10 cellular contexts compared by ENCODE assay signal in the genomic region with DNA sequence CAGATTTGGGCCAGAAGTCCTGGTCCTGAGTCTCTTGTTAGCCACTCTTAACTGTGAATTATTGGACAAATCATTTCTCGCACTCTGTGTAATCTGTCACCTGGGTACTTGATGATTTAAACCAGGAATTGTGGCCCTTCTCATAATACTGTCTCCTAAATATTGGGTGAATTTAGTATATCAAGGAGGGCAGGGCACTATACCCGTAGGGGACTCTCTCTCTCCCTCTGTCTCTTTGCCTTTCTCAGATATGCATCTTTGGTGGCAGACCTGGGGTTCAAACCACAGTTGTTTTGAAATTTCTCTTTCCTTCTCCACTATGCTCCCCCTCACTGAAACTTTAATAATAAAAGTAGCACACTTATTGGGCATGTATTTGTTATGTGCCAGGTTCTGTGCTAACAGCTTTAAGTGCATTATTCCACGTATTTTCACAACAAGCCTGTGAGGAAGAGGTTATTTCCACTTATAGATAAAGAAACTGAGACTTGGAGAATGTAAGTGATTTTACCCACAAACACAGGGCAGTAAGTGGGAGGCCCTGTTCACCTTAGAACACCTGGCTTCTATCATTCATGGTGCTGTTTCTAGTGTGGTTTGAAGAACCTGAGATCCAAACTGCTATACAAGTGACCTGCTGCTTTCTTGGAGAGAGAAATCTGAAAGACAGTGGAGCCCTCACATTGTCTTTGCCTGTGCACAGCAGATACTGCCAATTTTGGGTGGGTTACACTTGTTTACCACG. TPM values are rescaled to one million over a fixed set of nuclear protein-coding genes. Genes with fewer than 3 reads are reported as not detected.
DNase-seq lines count a peak whose midpoint lies in the region; ATAC-seq and TF ChIP-seq lines count a peak whose summit lies in the region.
"Had no signal": no experiment of that assay in that cellular context is flagged by ENCODE, and none has a peak within 500 bp of the region (broad histone marks: within the 10 kb centered on the region; RNA-seq: fewer than 3 reads in every experiment).

No MANE protein-coding gene starts in this region.

- TF ChIP-seq POLR2A in esophagus squamous epithelium (IDR thresholded peaks at IDR 0.05): no peak

- H3K27ac Mint-ChIP-seq in endodermal cell: no peak overlapping the region

- H3K4me3 ChIP-seq in left ventricle myocardium inferior (peak overlapping the region; percentile 31), endodermal cell (ENCODE audit: low read length) (no peak overlapping the region), upper lobe of right lung (no peak overlapping the region), esophagus squamous epithelium (no peak overlapping the region)
- H3K4me3 ChIP-seq: adrenal gland had no signal

- no peaks in the 10 kb centered on the region for H3K27me3 ChIP-seq in left ventricle myocardium inferior (ENCODE audit: low read depth)
- no peaks in the 10 kb centered on the region for H3K27me3 ChIP-seq in endodermal cell (ENCODE audit: control insufficient read depth, insufficient read depth, low read length, poor library complexity, severe bottlenecking)
- no peaks in the 10 kb centered on the region for H3K27me3 ChIP-seq in upper lobe of right lung
- H3K27me3 ChIP-seq in esophagus squamous epithelium: no peaks in the 10 kb centered on the region
- H3K27me3 ChIP-seq: adrenal gland had no signal

- no peak for TF ChIP-seq CTCF in left ventricle myocardium inferior (IDR thresholded peaks at IDR 0.05; ENCODE audit: borderline replicate concordance)
- TF ChIP-seq CTCF in endodermal cell (conservative IDR thresholded peaks at IDR 0.05): no peak
- no peak for TF ChIP-seq CTCF in upper lobe of right lung (IDR thresholded peaks at IDR 0.05)
- no peak for TF ChIP-seq CTCF in esophagus squamous epithelium (IDR thresholded peaks at IDR 0.05)

- H3K4me1 ChIP-seq in left ventricle myocardium inferior (peaks cover 52% of the 10 kb centered on the region), endodermal cell (ENCODE audit: control insufficient read depth, insufficient read depth, low read length) (no peaks in the 10 kb centered on the region), upper lobe of right lung (peaks cover 23% of the 10 kb centered on the region), esophagus squamous epithelium (peaks cover 4 to 66% (median 15%) of the 10 kb centered on the region in 3 donors)

- DNase-seq in left ventricle myocardium inferior (no peak), left ventricle myocardium superior (no peak), endodermal cell (no peak), upper lobe of right lung (no peak), esophagus squamous epithelium (lab: John Stamatoyannopoulos, UW) (no peak), retina (no peak)
- DNase-seq: adrenal gland had no signal

- no peaks in the 10 kb centered on the region for H3K27me3 Mint-ChIP-seq in endodermal cell (ENCODE audit: insufficient read depth)

- H3K9me3 ChIP-seq in left ventricle myocardium inferior (replicated peaks) (no peaks in the 10 kb centered on the region), endodermal cell (ENCODE audit: control insufficient read depth, low read length) (no peaks in the 10 kb centered on the region), upper lobe of right lung (no peaks in the 10 kb centered on the region), esophagus squamous epithelium (no peaks in the 10 kb centered on the region)
- H3K9me3 ChIP-seq: adrenal gland had no signal

- H3K36me3 Mint-ChIP-seq in endodermal cell (ENCODE audit: low read depth): no peaks in the 10 kb centered on the region

- ATAC-seq in left ventricle myocardium superior: no peak
- peak; percentile 48 for ATAC-seq in HG03460 (IDR thresholded peaks at IDR 0.05; ENCODE audit: unreplicated experiment)
- no peak for ATAC-seq in upper lobe of right lung
- no peak for ATAC-seq in GM21825 (IDR thresholded peaks at IDR 0.05; ENCODE audit: unreplicated experiment)

- H3K9me3 Mint-ChIP-seq in endodermal cell: no peaks in the 10 kb centered on the region

- peaks cover 5% of the 10 kb centered on the region for H3K4me1 Mint-ChIP-seq in endodermal cell

- H3K9ac ChIP-seq in endodermal cell (ENCODE audit: extremely low read depth, low read length, poor library complexity, severe bottlenecking): no peak overlapping the region

- intact Hi-C loops in left ventricle myocardium inferior (cut with micrococcal nuclease) (no loop called here), left ventricle myocardium superior (cut with micrococcal nuclease) (loop anchor here (10.0 kb wide), 1 partner anchor 168 kb away; no protein-coding TSS in a partner anchor), upper lobe of right lung (cut with DNase I) (no loop called here), esophagus squamous epithelium (cut with DNase I) (no loop called here)

- no peak overlapping the region for H3K4me3 Mint-ChIP-seq in endodermal cell

- H3K27ac ChIP-seq in left ventricle myocardium inferior (replicated peaks): peak overlapping the region; percentile 61
- H3K27ac ChIP-seq in endodermal cell (ENCODE audit: low read depth, low read length): peak overlapping the region; percentile 93
- peak overlapping the region; percentile 66 for H3K27ac ChIP-seq in upper lobe of right lung
- H3K27ac ChIP-seq in esophagus squamous epithelium: peak overlapping the region in 2 of 4 donors; percentile 72 to 75
- H3K27ac ChIP-seq: RWPE1 had no signal

- H3K36me3 ChIP-seq in left ventricle myocardium inferior (peaks cover 13% of the 10 kb centered on the region), endodermal cell (ENCODE audit: control insufficient read depth, insufficient read depth, low read length) (no peaks in the 10 kb centered on the region), upper lobe of right lung (peaks cover 45% of the 10 kb centered on the region), esophagus squamous epithelium (peaks cover 0 to 30% (median 0%) of the 10 kb centered on the region in 3 donors)

- WGBS in endodermal cell (ENCODE audit: insufficient coverage in 1 of 2, insufficient read length in 1 of 2), 2 experiments: 88% methylated on average over 2 to 4 of the region's 4 CpGs
- WGBS in esophagus squamous epithelium, 2 donors: 73 to 77% methylated on average over 4 of the region's 4 CpGs

RNA-seq across cellular contexts. Expression of a gene that starts 11.8 kb away (rescaled TPM):
- 3.7 TPM for total RNA-seq in left ventricle myocardium inferior
- total RNA-seq in left ventricle myocardium superior: 4.0 TPM
- total RNA-seq in endodermal cell: under 1 TPM in 1 of 2 donors, not detected in 1; 0.95 TPM
- polyA plus RNA-seq in endodermal cell (2013, experiment 1 of 2): 6.3 TPM
- 6.9 TPM for polyA plus RNA-seq in endodermal cell (2013, experiment 2 of 2)
- 41.2 TPM for total RNA-seq in upper lobe of right lung
- total RNA-seq in esophagus squamous epithelium: 10 to 100 TPM; 14.9 to 33.6 (median 19.4) TPM

RNA-seq across cellular contexts. Expression of a gene that starts 49.8 kb away (rescaled TPM):
- total RNA-seq in left ventricle myocardium inferior: 89.4 TPM
- total RNA-seq in left ventricle myocardium superior: 53.5 TPM
- not detected for total RNA-seq in endodermal cell
- 86.0 TPM for polyA plus RNA-seq in endodermal cell (2013, experiment 1 of 2)
- 99.5 TPM for polyA plus RNA-seq in endodermal cell (2013, experiment 2 of 2)
- total RNA-seq in upper lobe of right lung: 478 TPM
- total RNA-seq in esophagus squamous epithelium: 1,000 to 10,000 TPM in 1 of 4 donors, 100 to 1,000 TPM in 2, 10 to 100 TPM in 1; 64.6 to 1,343 (median 285) TPM

Comparison
In these comparisons a context has a peak if more than half of its experiments do, and no peak if none do; other contexts are left out.
1. RNA of a gene that starts 49.8 kb away (total RNA-seq): 478 TPM in upper lobe of right lung (single experiment), 64.6 to 1,343 TPM in esophagus squamous epithelium, 89.4 TPM in left ventricle myocardium inferior (single experiment) and 53.5 TPM in left ventricle myocardium superior (single experiment); not detected in endodermal cell; every median in the first group is over 10 times any median in the second.